8 cellular contexts compared by ENCODE assay signal in the genomic region with DNA sequence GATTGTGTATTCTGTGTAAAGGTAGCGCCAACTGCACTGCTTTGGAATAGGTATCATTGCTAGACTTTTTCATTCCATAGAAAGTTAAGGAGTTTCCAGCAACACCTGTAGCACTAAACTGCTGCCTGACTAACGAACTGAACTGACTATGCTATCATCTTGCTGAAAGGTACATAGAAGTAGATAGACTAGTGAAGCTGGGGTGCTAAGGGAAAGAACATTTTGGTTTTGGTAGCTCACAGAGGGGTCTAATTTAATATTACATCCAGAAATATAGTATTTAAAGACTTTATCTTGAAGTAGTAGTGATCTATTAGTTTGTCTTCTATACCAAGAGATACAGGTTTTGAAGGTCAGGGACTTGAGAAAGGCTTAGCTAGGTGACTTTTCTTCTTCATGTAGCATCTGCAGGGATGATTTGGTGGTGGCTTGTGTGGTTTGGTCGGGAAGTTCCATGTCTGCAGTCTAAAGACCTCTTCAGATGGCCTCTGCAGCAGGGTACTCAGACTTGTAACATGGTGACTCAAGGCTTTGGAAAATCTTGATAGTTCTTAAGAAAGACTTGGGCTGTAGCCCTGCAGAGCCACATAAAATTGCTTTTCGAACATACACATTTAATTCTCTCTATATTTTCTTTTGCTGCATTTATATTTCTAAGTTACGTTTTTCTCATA.
DNase-seq lines count a peak whose midpoint lies in the region; ATAC-seq and TF ChIP-seq lines count a peak whose summit lies in the region.

No MANE protein-coding gene starts in this region.

- DNase-seq in GM12865 (ENCODE audit: low read depth) (peak; percentile 63), activated T-cell treated with anti-CD3 and anti-CD28 coated beads for 4 hours (peak; percentile 27), CD1c-positive myeloid dendritic cell (ENCODE audit: extremely low spot score) (no peak), C1 segment of cervical spinal cord (lab: John Stamatoyannopoulos, UW) (no peak), NCI-H1436 treated with DMSO at 0.1 percent for 48 hours (lab: John Stamatoyannopoulos, UW) (no peak)
- peak; percentile 12 to 45 for DNase-seq in stimulated activated CD4-positive, alpha-beta T cell treated with anti-CD3 and anti-CD28 coated beads, Interleukin-12 subunit alpha, Interleukin-12 subunit beta, amount 100 ng/mL, for 24 hours (ENCODE audit: low read depth in 2 of 2)

- ATAC-seq in HG02885 (IDR thresholded peaks at IDR 0.05; ENCODE audit: poor library complexity, unreplicated experiment) = peak; percentile 59
- ATAC-seq in HG03025 (IDR thresholded peaks at IDR 0.05; ENCODE audit: low FRiP score, unreplicated experiment) = no peak

- no peak for TF ChIP-seq CTCF in GM12865 (IDR thresholded peaks at IDR 0.05; ENCODE audit: insufficient read depth, low read depth, low read length, missing control alignments)

- H3K4me3 ChIP-seq in GM12865 (ENCODE audit: low read depth, low read length) = no peak overlapping the region

Comparison
In these comparisons a context has a peak if more than half of its experiments do, and no peak if none do; other contexts are left out.
1. DNase-seq: peak in GM12865 (single experiment), activated T-cell treated with anti-CD3 and anti-CD28 coated beads for 4 hours (single experiment) and stimulated activated CD4-positive, alpha-beta T cell treated with anti-CD3 and anti-CD28 coated beads, Interleukin-12 subunit alpha, Interleukin-12 subunit beta, amount 100 ng/mL, for 24 hours (2 of 2); none in CD1c-positive myeloid dendritic cell (single experiment), C1 segment of cervical spinal cord (0 of 14) and NCI-H1436 treated with DMSO at 0.1 percent for 48 hours (single experiment).